Comparison of ENCODE assay signal across 1 cellular context in genomic region chr18:62739911-62740310, GRCh38.
TF ChIP-seq lines count a peak whose summit lies in the region.

No MANE protein-coding gene starts in this region.

TF ChIP-seq in H1, 55 proteins besides CTCF, POLR2A, EP300 and RAD21:
- TF ChIP-seq ATF3 (IDR thresholded peaks at IDR 0.05; ENCODE audit: insufficient read depth, low read depth, low read length) (no peak), ZNF274 (IDR thresholded peaks at IDR 0.05; ENCODE audit: borderline replicate concordance, extremely low read depth, low read length) (no peak), GABPA (IDR thresholded peaks at IDR 0.05; ENCODE audit: borderline replicate concordance, insufficient read depth, low read length) (no peak), NANOG (IDR thresholded peaks at IDR 0.05; ENCODE audit: insufficient read depth, low read depth, low read length, poor library complexity, severe bottlenecking) (no peak), RFX5 (IDR thresholded peaks at IDR 0.05; ENCODE audit: borderline replicate concordance, low read depth, low read length) (no peak), BCL11A (IDR thresholded peaks at IDR 0.05; ENCODE audit: low read depth in 2 of 2, low read length in 2 of 2) (no peak), CBX5 (IDR thresholded peaks at IDR 0.05; ENCODE audit: low read depth, low read length) (no peak), CHD1 (IDR thresholded peaks at IDR 0.05; ENCODE audit: low read depth, low read length) (no peak), KDM5A (IDR thresholded peaks at IDR 0.05; ENCODE audit: low read length) (no peak), SRF (IDR thresholded peaks at IDR 0.05; ENCODE audit: low read depth, low read length) (no peak)
